ENCODE assay signal across 24 cellular contexts in the genomic region with DNA sequence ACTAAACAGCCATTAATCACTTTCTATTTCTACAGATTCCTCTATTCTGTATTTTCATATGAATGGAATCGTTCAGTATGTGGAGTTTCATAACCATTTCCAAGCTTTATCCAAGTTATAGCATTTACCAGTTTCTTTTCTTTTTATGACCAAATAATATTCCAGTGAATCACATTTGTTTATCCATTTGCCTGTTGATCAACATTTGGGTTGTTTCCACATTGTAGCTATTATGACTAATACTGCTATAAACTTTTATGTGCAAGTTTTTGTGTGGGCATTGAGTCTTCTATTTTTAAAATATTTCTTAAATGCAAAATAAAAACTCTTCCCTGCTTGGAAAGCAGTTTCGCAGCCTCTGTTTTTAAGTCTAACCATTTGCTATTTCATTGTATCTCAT.
"Had no signal": no experiment of that assay in that cellular context is flagged by ENCODE, and none has a peak within 500 bp of the region (broad histone marks: within the 10 kb centered on the region; RNA-seq: fewer than 3 reads in every experiment).

No MANE protein-coding gene starts in this region.

- H3K4me1 Mint-ChIP-seq: naive B cell; nephron; stimulated activated naive B cell treated with anti-CD40 and anti-IgM and Interleukin-4, amounts not matched to agents 10 μg/mL and 1 μg/mL and 100 μg/mL, for 72 hours had no signal

- FAIRE-seq: pancreas had no signal

- ATAC-seq: esophagus mucosa; foreskin keratinocyte; heart left ventricle; left colon; left ventricle myocardium superior; pancreas; right cardiac atrium; stimulated activated naive B cell treated with anti-CD40 and anti-IgM and Interleukin-4, amounts not matched to agents 10 μg/mL and 1 μg/mL and 100 μg/mL, for 72 hours had no signal

- H3K9me3 ChIP-seq: pancreas had no signal

- H3K27me3 Mint-ChIP-seq: naive B cell; progenitor cell of endocrine pancreas; stimulated activated naive B cell treated with anti-CD40 and anti-IgM and Interleukin-4, amounts not matched to agents 10 μg/mL and 1 μg/mL and 100 μg/mL, for 72 hours had no signal

- H3K27ac Mint-ChIP-seq: naive B cell; nephron; progenitor cell of endocrine pancreas; stimulated activated naive B cell treated with anti-CD40 and anti-IgM and Interleukin-4, amounts not matched to agents 10 μg/mL and 1 μg/mL and 100 μg/mL, for 72 hours had no signal

- H3K4me3 Mint-ChIP-seq: naive B cell; nephron; stimulated activated naive B cell treated with anti-CD40 and anti-IgM and Interleukin-4, amounts not matched to agents 10 μg/mL and 1 μg/mL and 100 μg/mL, for 72 hours had no signal

- H3K36me3 Mint-ChIP-seq: naive B cell; stimulated activated naive B cell treated with anti-CD40 and anti-IgM and Interleukin-4, amounts not matched to agents 10 μg/mL and 1 μg/mL and 100 μg/mL, for 72 hours had no signal

- H3K36me3 ChIP-seq: heart left ventricle, pancreas, spleen, stomach had no signal

- H3K27me3 ChIP-seq: dorsolateral prefrontal cortex, foreskin keratinocyte, heart left ventricle, pancreas, spleen, stomach had no signal

- DNase-seq: cortex of kidney; dorsolateral prefrontal cortex; effector CD8-positive, alpha-beta T cell; foreskin keratinocyte; heart left ventricle; hippocampal formation; left colon; left ventricle myocardium superior; mesendoderm; naive B cell; occipital lobe; pancreas; right cardiac atrium; spleen; stimulated activated CD4-positive, alpha-beta T cell treated with anti-CD3 and anti-CD28 coated beads, Interleukin-15, amount 100 ng/mL, for 24 hours; stimulated activated CD4-positive, alpha-beta T cell treated with anti-CD3 and anti-CD28 coated beads, Interleukin-1b, Interleukin-23, amount 100 ng/mL, for 48 hours; stimulated activated CD4-positive, alpha-beta T cell treated with anti-CD3 and anti-CD28 coated beads, Interleukin-4, amount 100 ng/mL, for 4 hours; stimulated activated naive B cell treated with anti-CD40 and anti-IgM and Interleukin-4, amounts not matched to agents 10 μg/mL and 1 μg/mL and 100 μg/mL, for 72 hours; stomach; substantia nigra had no signal

- H3K4me3 ChIP-seq: dorsolateral prefrontal cortex, heart left ventricle, lung, pancreas, spleen, stomach had no signal

- H3K27ac ChIP-seq: dorsolateral prefrontal cortex, foreskin keratinocyte, heart left ventricle, pancreas, spleen, stomach had no signal

- H3K4me1 ChIP-seq: foreskin keratinocyte, heart left ventricle, pancreas, spleen, stomach had no signal
